1 cellular context compared by ENCODE assay signal in the genomic region with DNA sequence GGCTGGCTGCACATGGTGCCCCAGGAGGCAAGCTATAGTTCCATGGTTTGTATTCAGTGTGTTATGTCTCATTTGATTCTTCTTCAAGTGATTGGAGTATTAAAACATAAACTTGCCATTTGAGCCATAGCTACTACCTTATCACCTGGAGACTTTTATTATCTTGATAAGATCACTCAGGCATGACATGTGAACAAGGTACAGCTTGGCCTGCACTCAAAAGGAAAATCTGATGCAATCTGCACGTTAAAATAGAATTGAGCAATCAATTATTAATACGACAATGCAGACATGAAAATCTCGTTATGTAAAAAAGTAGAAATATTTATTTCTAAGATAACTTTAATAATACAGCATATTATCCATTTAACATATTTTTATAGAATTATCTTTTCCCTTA.
TF ChIP-seq lines count a peak whose summit lies in the region.

No MANE protein-coding gene starts in this region.

TF ChIP-seq in GM23338, 12 proteins besides CTCF, POLR2A, EP300 and RAD21 (continued from another document):
- TF ChIP-seq, protein P1, sequence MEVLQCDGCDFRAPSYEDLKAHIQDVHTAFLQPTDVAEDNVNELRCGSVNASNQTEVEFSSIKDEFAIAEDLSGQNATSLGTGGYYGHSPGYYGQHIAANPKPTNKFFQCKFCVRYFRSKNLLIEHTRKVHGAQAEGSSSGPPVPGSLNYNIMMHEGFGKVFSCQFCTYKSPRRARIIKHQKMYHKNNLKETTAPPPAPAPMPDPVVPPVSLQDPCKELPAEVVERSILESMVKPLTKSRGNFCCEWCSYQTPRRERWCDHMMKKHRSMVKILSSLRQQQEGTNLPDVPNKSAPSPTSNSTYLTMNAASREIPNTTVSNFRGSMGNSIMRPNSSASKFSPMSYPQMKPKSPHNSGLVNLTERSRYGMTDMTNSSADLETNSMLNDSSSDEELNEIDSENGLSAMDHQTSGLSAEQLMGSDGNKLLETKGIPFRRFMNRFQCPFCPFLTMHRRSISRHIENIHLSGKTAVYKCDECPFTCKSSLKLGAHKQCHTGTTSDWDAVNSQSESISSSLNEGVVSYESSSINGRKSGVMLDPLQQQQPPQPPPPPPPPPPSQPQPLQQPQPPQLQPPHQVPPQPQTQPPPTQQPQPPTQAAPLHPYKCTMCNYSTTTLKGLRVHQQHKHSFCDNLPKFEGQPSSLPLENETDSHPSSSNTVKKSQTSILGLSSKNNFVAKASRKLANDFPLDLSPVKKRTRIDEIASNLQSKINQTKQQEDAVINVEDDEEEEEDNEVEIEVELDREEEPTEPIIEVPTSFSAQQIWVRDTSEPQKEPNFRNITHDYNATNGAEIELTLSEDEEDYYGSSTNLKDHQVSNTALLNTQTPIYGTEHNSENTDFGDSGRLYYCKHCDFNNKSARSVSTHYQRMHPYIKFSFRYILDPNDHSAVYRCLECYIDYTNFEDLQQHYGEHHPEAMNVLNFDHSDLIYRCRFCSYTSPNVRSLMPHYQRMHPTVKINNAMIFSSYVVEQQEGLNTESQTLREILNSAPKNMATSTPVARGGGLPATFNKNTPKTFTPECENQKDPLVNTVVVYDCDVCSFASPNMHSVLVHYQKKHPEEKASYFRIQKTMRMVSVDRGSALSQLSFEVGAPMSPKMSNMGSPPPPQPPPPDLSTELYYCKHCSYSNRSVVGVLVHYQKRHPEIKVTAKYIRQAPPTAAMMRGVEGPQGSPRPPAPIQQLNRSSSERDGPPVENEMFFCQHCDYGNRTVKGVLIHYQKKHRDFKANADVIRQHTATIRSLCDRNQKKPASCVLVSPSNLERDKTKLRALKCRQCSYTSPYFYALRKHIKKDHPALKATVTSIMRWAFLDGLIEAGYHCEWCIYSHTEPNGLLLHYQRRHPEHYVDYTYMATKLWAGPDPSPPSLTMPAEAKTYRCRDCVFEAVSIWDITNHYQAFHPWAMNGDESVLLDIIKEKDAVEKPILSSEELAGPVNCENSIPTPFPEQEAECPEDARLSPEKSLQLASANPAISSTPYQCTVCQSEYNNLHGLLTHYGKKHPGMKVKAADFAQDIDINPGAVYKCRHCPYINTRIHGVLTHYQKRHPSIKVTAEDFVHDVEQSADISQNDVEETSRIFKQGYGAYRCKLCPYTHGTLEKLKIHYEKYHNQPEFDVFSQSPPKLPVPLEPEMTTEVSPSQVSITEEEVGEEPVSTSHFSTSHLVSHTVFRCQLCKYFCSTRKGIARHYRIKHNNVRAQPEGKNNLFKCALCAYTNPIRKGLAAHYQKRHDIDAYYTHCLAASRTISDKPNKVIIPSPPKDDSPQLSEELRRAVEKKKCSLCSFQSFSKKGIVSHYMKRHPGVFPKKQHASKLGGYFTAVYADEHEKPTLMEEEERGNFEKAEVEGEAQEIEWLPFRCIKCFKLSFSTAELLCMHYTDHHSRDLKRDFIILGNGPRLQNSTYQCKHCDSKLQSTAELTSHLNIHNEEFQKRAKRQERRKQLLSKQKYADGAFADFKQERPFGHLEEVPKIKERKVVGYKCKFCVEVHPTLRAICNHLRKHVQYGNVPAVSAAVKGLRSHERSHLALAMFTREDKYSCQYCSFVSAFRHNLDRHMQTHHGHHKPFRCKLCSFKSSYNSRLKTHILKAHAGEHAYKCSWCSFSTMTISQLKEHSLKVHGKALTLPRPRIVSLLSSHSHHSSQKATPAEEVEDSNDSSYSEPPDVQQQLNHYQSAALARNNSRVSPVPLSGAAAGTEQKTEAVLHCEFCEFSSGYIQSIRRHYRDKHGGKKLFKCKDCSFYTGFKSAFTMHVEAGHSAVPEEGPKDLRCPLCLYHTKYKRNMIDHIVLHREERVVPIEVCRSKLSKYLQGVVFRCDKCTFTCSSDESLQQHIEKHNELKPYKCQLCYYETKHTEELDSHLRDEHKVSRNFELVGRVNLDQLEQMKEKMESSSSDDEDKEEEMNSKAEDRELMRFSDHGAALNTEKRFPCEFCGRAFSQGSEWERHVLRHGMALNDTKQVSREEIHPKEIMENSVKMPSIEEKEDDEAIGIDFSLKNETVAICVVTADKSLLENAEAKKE (CRISPR knock-in tag; IDR thresholded peaks at IDR 0.05) = no peak
- TF ChIP-seq EZH2 (IDR thresholded peaks at IDR 0.05; ENCODE audit: low read depth, unreplicated experiment) = no peak
- TF ChIP-seq, protein P2, sequence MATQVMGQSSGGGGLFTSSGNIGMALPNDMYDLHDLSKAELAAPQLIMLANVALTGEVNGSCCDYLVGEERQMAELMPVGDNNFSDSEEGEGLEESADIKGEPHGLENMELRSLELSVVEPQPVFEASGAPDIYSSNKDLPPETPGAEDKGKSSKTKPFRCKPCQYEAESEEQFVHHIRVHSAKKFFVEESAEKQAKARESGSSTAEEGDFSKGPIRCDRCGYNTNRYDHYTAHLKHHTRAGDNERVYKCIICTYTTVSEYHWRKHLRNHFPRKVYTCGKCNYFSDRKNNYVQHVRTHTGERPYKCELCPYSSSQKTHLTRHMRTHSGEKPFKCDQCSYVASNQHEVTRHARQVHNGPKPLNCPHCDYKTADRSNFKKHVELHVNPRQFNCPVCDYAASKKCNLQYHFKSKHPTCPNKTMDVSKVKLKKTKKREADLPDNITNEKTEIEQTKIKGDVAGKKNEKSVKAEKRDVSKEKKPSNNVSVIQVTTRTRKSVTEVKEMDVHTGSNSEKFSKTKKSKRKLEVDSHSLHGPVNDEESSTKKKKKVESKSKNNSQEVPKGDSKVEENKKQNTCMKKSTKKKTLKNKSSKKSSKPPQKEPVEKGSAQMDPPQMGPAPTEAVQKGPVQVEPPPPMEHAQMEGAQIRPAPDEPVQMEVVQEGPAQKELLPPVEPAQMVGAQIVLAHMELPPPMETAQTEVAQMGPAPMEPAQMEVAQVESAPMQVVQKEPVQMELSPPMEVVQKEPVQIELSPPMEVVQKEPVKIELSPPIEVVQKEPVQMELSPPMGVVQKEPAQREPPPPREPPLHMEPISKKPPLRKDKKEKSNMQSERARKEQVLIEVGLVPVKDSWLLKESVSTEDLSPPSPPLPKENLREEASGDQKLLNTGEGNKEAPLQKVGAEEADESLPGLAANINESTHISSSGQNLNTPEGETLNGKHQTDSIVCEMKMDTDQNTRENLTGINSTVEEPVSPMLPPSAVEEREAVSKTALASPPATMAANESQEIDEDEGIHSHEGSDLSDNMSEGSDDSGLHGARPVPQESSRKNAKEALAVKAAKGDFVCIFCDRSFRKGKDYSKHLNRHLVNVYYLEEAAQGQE (IDR thresholded peaks at IDR 0.05; ENCODE audit: unreplicated experiment) = no peak
- TF ChIP-seq NANOG (IDR thresholded peaks at IDR 0.05; ENCODE audit: borderline replicate concordance) = no peak
